8 cellular contexts compared by ENCODE assay signal in the genomic region with DNA sequence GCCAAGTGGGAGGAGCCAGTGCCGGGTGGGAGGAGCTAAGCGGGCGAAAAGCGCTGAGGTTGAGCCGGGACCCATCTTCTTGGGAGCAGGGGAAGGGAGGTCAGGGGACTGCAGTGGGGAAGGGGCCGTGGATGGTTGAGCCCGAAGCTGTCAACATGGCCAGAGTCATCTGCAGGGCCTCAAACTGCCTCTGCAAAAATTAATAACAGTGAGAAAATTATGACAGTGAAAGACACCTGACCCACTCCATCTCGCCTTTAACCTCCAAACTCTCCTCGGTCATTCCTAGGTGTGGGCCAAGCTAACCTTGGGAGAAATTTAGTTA. TPM values are rescaled to one million over a fixed set of nuclear protein-coding genes. Genes with fewer than 3 reads are reported as not detected.
DNase-seq lines count a peak whose midpoint lies in the region; ATAC-seq and TF ChIP-seq lines count a peak whose summit lies in the region.

No MANE protein-coding gene starts in this region.

- H3K27ac Mint-ChIP-seq in brain, result peak overlapping the region; percentile 96 to 99 (median 99)

- H3K4me3 Mint-ChIP-seq in brain, result peak overlapping the region; percentile 88 to 95 (median 92)

- TF ChIP-seq CTCF in heart left ventricle (IDR thresholded peaks at IDR 0.05), result no peak
- no peak for TF ChIP-seq CTCF in brain (conservative IDR thresholded peaks at IDR 0.05)

- intact Hi-C loops in heart left ventricle (cut with DNase I) (no loop called here), Right ventricle myocardium inferior (cut with DNase I) (no loop called here)

- H3K9me3 Mint-ChIP-seq in brain, result peaks cover 20 to 36% (median 31%) of the 10 kb centered on the region in 5 experiments

- ATAC-seq in heart left ventricle (no peak), Right ventricle myocardium inferior (no peak), GM18502 (IDR thresholded peaks at IDR 0.05; ENCODE audit: poor library complexity, unreplicated experiment) (no peak)

- peak overlapping the region; percentile 91 to 98 (median 92) for H3K27ac ChIP-seq in heart left ventricle

- DNase-seq in heart left ventricle, result no peak
- no peak for DNase-seq in Right ventricle myocardium inferior (ENCODE audit: missing footprints)
- peak; percentile 90 for DNase-seq in ureter (ENCODE audit: low spot score)
- DNase-seq in NCI-H1694 treated with DMSO at 0.1 percent for 48 hours (lab: John Stamatoyannopoulos, UW), result no peak
- DNase-seq in SKM-1 treated with dmso at 0.1 percent for 144 hours (lab: John Stamatoyannopoulos, UW; ENCODE audit: unreplicated experiment), result no peak

- peaks cover 25% of the 10 kb centered on the region for H3K4me1 Mint-ChIP-seq in brain

- 12 to 14% (median 14%) methylated on average over 9 of the region's 9 CpGs for WGBS in heart left ventricle, 4 donors

- H3K27me3 ChIP-seq in heart left ventricle (peaks cover 0 to under 1% (median 0%) of the 10 kb centered on the region in 9 donors), mucosa of stomach (ENCODE audit: control insufficient read depth, insufficient read depth, low read length) (peaks cover 4% of the 10 kb centered on the region)

- peak overlapping the region; percentile 30 to 91 (median 63) for H3K4me3 ChIP-seq in heart left ventricle
- peak overlapping the region; percentile 80 for H3K4me3 ChIP-seq in mucosa of stomach (ENCODE audit: low read length)

- peaks cover 0 to 35% (median 10%) of the 10 kb centered on the region in 12 donors for H3K9me3 ChIP-seq in heart left ventricle
- no peaks in the 10 kb centered on the region for H3K9me3 ChIP-seq in mucosa of stomach (ENCODE audit: control insufficient read depth, low read length)

- peaks cover 3% of the 10 kb centered on the region for H3K27me3 Mint-ChIP-seq in brain

- no peaks in the 10 kb centered on the region for H3K36me3 ChIP-seq in heart left ventricle
- H3K36me3 ChIP-seq in mucosa of stomach (ENCODE audit: control insufficient read depth, insufficient read depth, low read length), result no peaks in the 10 kb centered on the region

- H3K36me3 Mint-ChIP-seq in brain, result peaks cover 34% of the 10 kb centered on the region

- H3K4me1 ChIP-seq in heart left ventricle (peaks cover 0 to 12% (median 4%) of the 10 kb centered on the region in 12 donors), mucosa of stomach (ENCODE audit: control insufficient read depth, insufficient read depth, low read length) (peaks cover 17% of the 10 kb centered on the region)

- TF ChIP-seq POLR2A in heart left ventricle (IDR thresholded peaks at IDR 0.05), result no peak

- H3K9ac ChIP-seq in mucosa of stomach (ENCODE audit: low read length), result peak overlapping the region; percentile 94

RNA-seq across cellular contexts. Expression of a gene that starts 30.1 kb away (rescaled TPM):
- total RNA-seq in heart left ventricle (1 to 10 TPM; 3.1 to 7.1 (median 3.9) TPM), Right ventricle myocardium inferior (3.1 TPM), ureter (14.8 TPM)
- polyA plus RNA-seq in heart left ventricle (1 to 10 TPM; 1.9 to 2.0 TPM), brain (ENCODE audit: insufficient read depth, low read depth, low replicate concordance) (1.5 TPM)

RNA-seq across cellular contexts. Expression of a gene that starts 41.1 kb away (rescaled TPM):
- total RNA-seq in heart left ventricle, result not detected
- not detected for polyA plus RNA-seq in heart left ventricle
- total RNA-seq in Right ventricle myocardium inferior, result not detected
- polyA plus RNA-seq in brain (ENCODE audit: insufficient read depth, low read depth, low replicate concordance), result not detected
- not detected for total RNA-seq in ureter

RNA-seq across cellular contexts. Expression of a gene that starts 50.4 kb away (rescaled TPM):
- not detected for total RNA-seq in heart left ventricle
- polyA plus RNA-seq in heart left ventricle, result not detected
- total RNA-seq in Right ventricle myocardium inferior, result not detected
- polyA plus RNA-seq in brain (ENCODE audit: insufficient read depth, low read depth, low replicate concordance), result not detected
- not detected for total RNA-seq in ureter

RNA-seq across cellular contexts. Expression of a gene that starts 59.6 kb away (rescaled TPM):
- total RNA-seq in heart left ventricle, result not detected
- polyA plus RNA-seq in heart left ventricle, result not detected
- not detected for total RNA-seq in Right ventricle myocardium inferior
- polyA plus RNA-seq in brain (ENCODE audit: insufficient read depth, low read depth, low replicate concordance), result not detected
- total RNA-seq in ureter, result not detected
